16 cellular contexts compared by ENCODE assay signal in genomic region chr16:51440096-51440495, GRCh38.
DNase-seq lines count a peak whose midpoint lies in the region; ATAC-seq and FAIRE-seq lines count a peak whose summit lies in the region.
"Had no signal": no experiment of that assay in that cellular context is flagged by ENCODE, and none has a peak within 500 bp of the region (broad histone marks: within the 10 kb centered on the region; RNA-seq: fewer than 3 reads in every experiment).

No MANE protein-coding gene starts in this region.

- ATAC-seq in HG02798 (IDR thresholded peaks at IDR 0.05; ENCODE audit: poor library complexity, unreplicated experiment): no peak
- ATAC-seq: body of pancreas; stimulated activated effector memory CD8-positive, alpha-beta T cell treated with anti-CD3 and anti-CD28 coated beads, Interleukin-12 subunit alpha, Interleukin-12 subunit beta, amount 100 ng/mL, for 72 hours had no signal

- no peak for FAIRE-seq in GM19239 (lab: Jason Lieb, UNC)
- FAIRE-seq: GM12892 had no signal

- peak; percentile 5 for DNase-seq in EH (ENCODE audit: low read depth)
- DNase-seq in NCI-H82 treated with DMSO at 0.1 percent for 48 hours (lab: John Stamatoyannopoulos, UW; ENCODE audit: unreplicated experiment): peak; percentile 92
- DNase-seq in globus pallidus (ENCODE audit: low spot score): peak; percentile 90
- peak in 37 of 56 donors; percentile 11 to 78 (median 41) for DNase-seq in nucleus accumbens (lab: John Stamatoyannopoulos, UW)
- no peak for DNase-seq in SKM-1 (lab: John Stamatoyannopoulos, UW; ENCODE audit: unreplicated experiment)
- no peak for DNase-seq in GM19239 (ENCODE audit: insufficient read length, low spot score)
- DNase-seq in retina: no peak
- DNase-seq: activated naive CD4-positive, alpha-beta T cell; body of pancreas; effector CD4-positive, alpha-beta T cell; NCI-H1417 treated with DMSO at 0.1 percent for 48 hours; Peyer's patch; SW 1271 had no signal

Comparison
In these comparisons a context has a peak if more than half of its experiments do, and no peak if none do; other contexts are left out.
1. DNase-seq: peak in EH (single experiment), NCI-H82 treated with DMSO at 0.1 percent for 48 hours (single experiment), globus pallidus (single experiment) and nucleus accumbens (37 of 56); none in SKM-1 (single experiment), GM19239 (single experiment) and retina (single experiment).